Comparison of ENCODE assay signal across 8 cellular contexts in genomic region chr6:72622094-72622540, GRCh38. TPM values are rescaled to one million over a fixed set of nuclear protein-coding genes. Genes with fewer than 3 reads are reported as not detected.
A peak's percentile ranks its signal among the peaks of the same experiment; 100 is the strongest.
DNase-seq lines count a peak whose midpoint lies in the region; ATAC-seq, FAIRE-seq and TF ChIP-seq lines count a peak whose summit lies in the region.

No MANE protein-coding gene starts in this region.

- peaks cover 8% of the 10 kb centered on the region for H3K4me1 ChIP-seq in endothelial cell of umbilical vein (ENCODE audit: control insufficient read depth, extremely low read depth, insufficient read depth, low read length)
- peaks cover 14 to 27% of the 10 kb centered on the region in 2 donors for H3K4me1 ChIP-seq in naive thymus-derived CD4-positive, alpha-beta T cell (ENCODE audit: control insufficient read depth in 2 of 2, insufficient read depth in 2 of 2, low read length in 2 of 2)
- peaks cover 43% of the 10 kb centered on the region for H3K4me1 ChIP-seq in suprapubic skin

- TF ChIP-seq CTCF in endothelial cell of umbilical vein (IDR thresholded peaks at IDR 0.05; ENCODE audit: extremely low read depth in 1 of 2, insufficient read depth in 1 of 2, low read depth in 1 of 2, low read length in 2 of 2) = peak in 1 of 2 donors; percentile 11
- peak in 1 of 2 donors; percentile 15 for TF ChIP-seq CTCF in suprapubic skin (IDR thresholded peaks at IDR 0.05)

- no TSS peak for BruUV-seq in endothelial cell of umbilical vein (replicated peaks; lab: Mats Ljungman, UMichigan)

- ATAC-seq in HG02840 (IDR thresholded peaks at IDR 0.05; ENCODE audit: low FRiP score, unreplicated experiment) = peak; percentile 30
- ATAC-seq in activated CD8-positive, alpha-beta T cell treated with anti-CD3 and anti-CD28 coated beads, Interleukin-2, amount 10 ng/mL, durations not matched to agents 7 days and 5 days = peak; percentile 54
- peak; percentile 72 for ATAC-seq in naive thymus-derived CD4-positive, alpha-beta T cell

- TF ChIP-seq EP300 in suprapubic skin (IDR thresholded peaks at IDR 0.05) = no peak

- H3K79me2 ChIP-seq in endothelial cell of umbilical vein (ENCODE audit: control insufficient read depth, insufficient read depth, low read length) = no peaks in the 10 kb centered on the region

- 2% methylated on average over 13 of the region's 54 CpGs for WGBS in suprapubic skin

- H3K27me3 ChIP-seq in endothelial cell of umbilical vein (ENCODE audit: control insufficient read depth in 2 of 2, insufficient read depth in 2 of 2, low read length in 2 of 2) (peaks cover 47 to 76% of the 10 kb centered on the region in 2 experiments), suprapubic skin (peaks cover 48% of the 10 kb centered on the region)
- H3K27me3 ChIP-seq in naive thymus-derived CD4-positive, alpha-beta T cell (ENCODE audit: control insufficient read depth in 2 of 2, insufficient read depth in 2 of 2, low read length in 2 of 2) = no peaks in the 10 kb centered on the region

- peak overlapping the region in 1 of 3 experiments; percentile 23 for H3K4me3 ChIP-seq in endothelial cell of umbilical vein (replicated peaks in 1 of 3; ENCODE audit: insufficient read depth in 1 of 3, low read depth in 1 of 3, low read length in 3 of 3)
- peak overlapping the region; percentile 82 for H3K4me3 ChIP-seq in naive thymus-derived CD4-positive, alpha-beta T cell (ENCODE audit: low read length)
- H3K4me3 ChIP-seq in suprapubic skin = peak overlapping the region; percentile 62

- no peak overlapping the region for H3K27ac ChIP-seq in endothelial cell of umbilical vein (ENCODE audit: insufficient read depth, low read depth, low read length)
- H3K27ac ChIP-seq in naive thymus-derived CD4-positive, alpha-beta T cell (ENCODE audit: low read depth, low read length) = peak overlapping the region; percentile 52
- no peak overlapping the region for H3K27ac ChIP-seq in suprapubic skin

- no peaks in the 10 kb centered on the region for H3K9me3 Mint-ChIP-seq in activated CD8-positive, alpha-beta T cell treated with anti-CD3 and anti-CD28 coated beads, Interleukin-2, amount 10 ng/mL, durations not matched to agents 7 days and 5 days (ENCODE audit: insufficient read depth)
- no peaks in the 10 kb centered on the region for H3K9me3 Mint-ChIP-seq in naive thymus-derived CD4-positive, alpha-beta T cell

- peak; percentile 60 to 81 for DNase-seq in NCI-H2081 (lab: John Stamatoyannopoulos, UW)
- DNase-seq in NCI-H2081 treated with DMSO at 0.1 percent for 48 hours (lab: John Stamatoyannopoulos, UW) = no peak
- DNase-seq in NCI-H345 (lab: John Stamatoyannopoulos, UW) = peak; percentile 74
- DNase-seq in activated CD8-positive, alpha-beta T cell treated with anti-CD3 and anti-CD28 coated beads, Interleukin-2, amount 10 ng/mL, durations not matched to agents 7 days and 5 days = peak; percentile 61
- DNase-seq in endothelial cell of umbilical vein (ENCODE audit: low read depth, low spot score) = no peak
- peak; percentile 51 to 72 (median 60) for DNase-seq in naive thymus-derived CD4-positive, alpha-beta T cell
- peak in 1 of 2 donors; percentile 55 for DNase-seq in suprapubic skin (ENCODE audit: low spot score in 2 of 2)

- CTCF ChIA-PET in activated CD8-positive, alpha-beta T cell treated with anti-CD3 and anti-CD28 coated beads, Interleukin-2, amount 10 ng/mL, durations not matched to agents 7 days and 5 days (lab: Charles Lee) = interaction anchor here (1.1 to 1.3 kb wide), 2 partner anchors 26 to 508 kb away, joined by 4 to 9 read pairs; no protein-coding TSS in a partner anchor
- CTCF ChIA-PET in endothelial cell of umbilical vein (lab: Charles Lee) = interaction anchor here (18.6 kb wide), 1 partner anchor 509 kb away, joined by 731 read pairs; no protein-coding TSS in a partner anchor
- CTCF ChIA-PET in naive thymus-derived CD4-positive, alpha-beta T cell (lab: Charles Lee) = interaction anchor here (1.2 to 2.4 kb wide), 4 partner anchors 10 to 508 kb away, joined by 3 to 8 read pairs (median 4); no protein-coding TSS in a partner anchor

- no peaks in the 10 kb centered on the region for H3K9me1 ChIP-seq in endothelial cell of umbilical vein (replicated peaks; ENCODE audit: control insufficient read depth, extremely low read depth, insufficient read depth, low read length)

- peaks cover 62% of the 10 kb centered on the region for H3K4me1 Mint-ChIP-seq in activated CD8-positive, alpha-beta T cell treated with anti-CD3 and anti-CD28 coated beads, Interleukin-2, amount 10 ng/mL, durations not matched to agents 7 days and 5 days (ENCODE audit: low read depth)
- peaks cover 39 to 67% (median 51%) of the 10 kb centered on the region in 7 donors for H3K4me1 Mint-ChIP-seq in naive thymus-derived CD4-positive, alpha-beta T cell

- H3K36me3 Mint-ChIP-seq in activated CD8-positive, alpha-beta T cell treated with anti-CD3 and anti-CD28 coated beads, Interleukin-2, amount 10 ng/mL, durations not matched to agents 7 days and 5 days (ENCODE audit: low read depth) = peaks cover 3% of the 10 kb centered on the region
- peaks cover 0 to 3% (median 2%) of the 10 kb centered on the region in 5 donors for H3K36me3 Mint-ChIP-seq in naive thymus-derived CD4-positive, alpha-beta T cell

- intact Hi-C loops in endothelial cell of umbilical vein (cut with micrococcal nuclease) = loop anchor here (5.0 kb wide), 1 partner anchor 210 kb away; no protein-coding TSS in a partner anchor
- intact Hi-C loops in naive thymus-derived CD4-positive, alpha-beta T cell (cut with micrococcal nuclease) = loop anchor here (1.0 to 10.0 kb wide), 10 partner anchors 9 to 1955 kb away; partner anchors contain the start of genes EEF1A1 (in 2 of the 2), MTO1 (in 1 of the 2), OGFRL1 (in 1 of the 2) and SLC17A5 (in 1 of the 2)

- peak overlapping the region; percentile 34 for H3K4me2 ChIP-seq in endothelial cell of umbilical vein (ENCODE audit: insufficient read depth, low read length)

- no peaks in the 10 kb centered on the region for H3K27me3 Mint-ChIP-seq in activated CD8-positive, alpha-beta T cell treated with anti-CD3 and anti-CD28 coated beads, Interleukin-2, amount 10 ng/mL, durations not matched to agents 7 days and 5 days (ENCODE audit: low read depth)
- no peaks in the 10 kb centered on the region for H3K27me3 Mint-ChIP-seq in naive thymus-derived CD4-positive, alpha-beta T cell

- dilution Hi-C loops in endothelial cell of umbilical vein (cut with MboI; ENCODE audit: extremely low pct_ligation_motif_present, low sequenced_read_pairs) = no loop called here

- H3K9me3 ChIP-seq in endothelial cell of umbilical vein (replicated peaks; ENCODE audit: control insufficient read depth, insufficient read depth, low read length) (no peaks in the 10 kb centered on the region), suprapubic skin (no peaks in the 10 kb centered on the region)
- no peaks in the 10 kb centered on the region for H3K9me3 ChIP-seq in naive thymus-derived CD4-positive, alpha-beta T cell (ENCODE audit: control insufficient read depth in 2 of 3, low read length in 3 of 3)

- H3K27ac Mint-ChIP-seq in activated CD8-positive, alpha-beta T cell treated with anti-CD3 and anti-CD28 coated beads, Interleukin-2, amount 10 ng/mL, durations not matched to agents 7 days and 5 days = peak overlapping the region; percentile 92
- peak overlapping the region in 2 of 9 donors; percentile 76 for H3K27ac Mint-ChIP-seq in naive thymus-derived CD4-positive, alpha-beta T cell

- TF ChIP-seq POLR2A in endothelial cell of umbilical vein (IDR thresholded peaks at IDR 0.05; ENCODE audit: low read depth, low read length) = no peak
- TF ChIP-seq POLR2A in suprapubic skin (IDR thresholded peaks at IDR 0.05) = no peak

- H3K36me3 ChIP-seq in endothelial cell of umbilical vein (ENCODE audit: control insufficient read depth in 2 of 2, extremely low read depth in 1 of 2, insufficient read depth in 2 of 2, low read length in 2 of 2) (no peaks in the 10 kb centered on the region), suprapubic skin (no peaks in the 10 kb centered on the region)
- H3K36me3 ChIP-seq in naive thymus-derived CD4-positive, alpha-beta T cell (ENCODE audit: control insufficient read depth in 2 of 3, insufficient read depth in 3 of 3, low read length in 3 of 3) = no peaks in the 10 kb centered on the region

- FAIRE-seq in endothelial cell of umbilical vein (lab: Jason Lieb, UNC) = no peak

- no peak overlapping the region for H3K9ac ChIP-seq in endothelial cell of umbilical vein (replicated peaks; ENCODE audit: extremely low read depth, insufficient read depth, low read length)

- H4K20me1 ChIP-seq in endothelial cell of umbilical vein (replicated peaks; ENCODE audit: control insufficient read depth, extremely low read depth, insufficient read depth, low read length) = no peaks in the 10 kb centered on the region

- H2AFZ ChIP-seq in endothelial cell of umbilical vein (ENCODE audit: low read depth, low read length) = peak overlapping the region; percentile 58

- peak overlapping the region; percentile 89 for H3K4me3 Mint-ChIP-seq in activated CD8-positive, alpha-beta T cell treated with anti-CD3 and anti-CD28 coated beads, Interleukin-2, amount 10 ng/mL, durations not matched to agents 7 days and 5 days
- peak overlapping the region; percentile 90 to 98 (median 94) for H3K4me3 Mint-ChIP-seq in naive thymus-derived CD4-positive, alpha-beta T cell

- POLR2A ChIA-PET in activated CD8-positive, alpha-beta T cell treated with anti-CD3 and anti-CD28 coated beads, Interleukin-2, amount 10 ng/mL, durations not matched to agents 7 days and 5 days (lab: Charles Lee) = interaction anchor here (1.1 to 1.6 kb wide), 2 partner anchors 28 to 840 kb away, joined by 3 to 4 read pairs; no protein-coding TSS in a partner anchor
- POLR2A ChIA-PET in endothelial cell of umbilical vein (lab: Charles Lee) = no interaction called here
- POLR2A ChIA-PET in naive thymus-derived CD4-positive, alpha-beta T cell (lab: Charles Lee) = interaction anchor here (0.6 kb wide), 1 partner anchor 77 kb away, joined by 4 read pairs; no protein-coding TSS in a partner anchor

RNA-seq across cellular contexts. Expression of gene KCNQ5, which starts 0.3 kb away (rescaled TPM):
- 10 to 100 TPM in 1 of 2 experiments, 1 to 10 TPM in 1; 10.0 to 11.8 TPM for total RNA-seq in activated CD8-positive, alpha-beta T cell treated with anti-CD3 and anti-CD28 coated beads, Interleukin-2, amount 10 ng/mL, durations not matched to agents 7 days and 5 days
- 0.22 TPM in 1 of 2 replicates, not detected in the other for total RNA-seq in endothelial cell of umbilical vein
- not detected in 2 replicates for polyA plus RNA-seq in endothelial cell of umbilical vein
- not detected in 2 replicates for polyA plus RNA-seq in endothelial cell of umbilical vein (2011; cell fraction: cytosol; rRNA removed)
- polyA plus RNA-seq in endothelial cell of umbilical vein (2011; cell fraction: nucleus; rRNA removed) = not detected in 2 replicates
- polyA plus RNA-seq in endothelial cell of umbilical vein (2012) = not detected in 2 replicates
- 0.10 and 0.17 TPM in 2 replicates for polyA minus RNA-seq in endothelial cell of umbilical vein
- not detected for polyA minus RNA-seq in endothelial cell of umbilical vein (2011; cell fraction: cytosol; rRNA and poly(A)+ RNA removed)
- polyA minus RNA-seq in endothelial cell of umbilical vein (2011; cell fraction: nucleus; rRNA and poly(A)+ RNA removed) = not detected in 2 replicates
- total RNA-seq in naive thymus-derived CD4-positive, alpha-beta T cell = 10 to 100 TPM in 3 of 5 experiments, 1 to 10 TPM in 2; 5.6 to 18.3 (median 10.6) TPM
- polyA plus RNA-seq in naive thymus-derived CD4-positive, alpha-beta T cell = 1 to 10 TPM; 2.3 to 4.6 TPM
- under 1 TPM in 3 of 4 donors, not detected in 1; 0.30 to 0.57 (median 0.42) TPM for total RNA-seq in suprapubic skin

Comparison
In these comparisons a context has a peak if more than half of its experiments do, and no peak if none do; other contexts are left out.
1. DNase-seq: peak in NCI-H2081 (2 of 2), NCI-H345 (single experiment), activated CD8-positive, alpha-beta T cell treated with anti-CD3 and anti-CD28 coated beads, Interleukin-2, amount 10 ng/mL, durations not matched to agents 7 days and 5 days (single experiment) and naive thymus-derived CD4-positive, alpha-beta T cell (9 of 9); none in NCI-H2081 treated with DMSO at 0.1 percent for 48 hours (single experiment) and endothelial cell of umbilical vein (single experiment).
2. Peak in every context shown above with its lines, with median percentiles within 50 percentile points of each other: ATAC-seq.